27 cellular contexts compared by ENCODE assay signal in the genomic region with DNA sequence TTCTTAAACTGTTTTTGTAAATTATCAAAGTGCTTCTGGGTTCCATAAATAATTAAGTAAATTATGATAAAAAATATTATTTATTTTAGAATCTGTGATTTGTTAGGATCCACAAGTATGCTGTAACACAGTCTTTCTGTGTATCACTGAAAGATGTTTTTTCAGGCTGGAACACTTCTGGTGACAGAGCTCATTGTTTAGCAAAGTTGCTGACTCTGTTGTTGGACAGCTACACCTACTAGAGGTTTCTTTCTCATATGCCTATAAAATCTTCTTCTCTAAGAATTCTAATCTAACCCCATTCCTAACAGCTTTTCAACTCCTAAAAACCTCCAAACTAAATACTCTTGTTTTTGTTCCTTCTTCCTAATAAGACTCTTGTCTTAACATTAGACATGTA.
"Had no signal": no experiment of that assay in that cellular context is flagged by ENCODE, and none has a peak within 500 bp of the region (broad histone marks: within the 10 kb centered on the region; RNA-seq: fewer than 3 reads in every experiment).

No MANE protein-coding gene starts in this region.

- DNase-seq: effector memory CD8-positive, alpha-beta T cell; foreskin fibroblast; gastrocnemius medialis; heart left ventricle; kidney; mesenchymal stem cell; mucosa of descending colon; naive B cell; pancreas; sigmoid colon; stimulated activated CD4-positive, alpha-beta T cell treated with anti-CD3 and anti-CD28 coated beads, Interleukin-2, amount 100 ng/mL, for 24 hours; stimulated activated CD4-positive, alpha-beta T cell treated with anti-CD3 and anti-CD28 coated beads, Interleukin-4, amount 100 ng/mL, for 24 hours; stimulated activated naive CD8-positive, alpha-beta T cell treated with anti-CD3 and anti-CD28 coated beads, Interleukin-15, Interleukin-2, amounts not matched to agents 100 U/mL and 50 U/mL, for 24 hours; substantia nigra; testis; tibial artery had no signal

- H3K9me3 ChIP-seq: gastrocnemius medialis, heart left ventricle, mucosa of descending colon, neutrophil, pancreas, prostate gland, right atrium auricular region, sigmoid colon, testis, tibial artery had no signal

- H3K4me2 ChIP-seq: hepatocyte had no signal

- H2AFZ ChIP-seq: hepatocyte had no signal

- H3K79me2 ChIP-seq: hepatocyte had no signal

- H3K4me1 ChIP-seq: gastrocnemius medialis, heart left ventricle, pancreas, prostate gland, right atrium auricular region, sigmoid colon, testis, tibial artery had no signal

- H3K4me3 ChIP-seq: coronary artery, gastrocnemius medialis, heart left ventricle, hepatocyte, lung, mucosa of descending colon, pancreas, prostate gland, right atrium auricular region, sigmoid colon, testis, tibial artery had no signal

- H3K27ac ChIP-seq: coronary artery, epithelial cell of prostate, gastrocnemius medialis, heart left ventricle, hepatocyte, neutrophil, pancreas, prostate gland, right atrium auricular region, sigmoid colon, testis, tibial artery had no signal

- H3K36me3 ChIP-seq: gastrocnemius medialis, heart left ventricle, neutrophil, pancreas, prostate gland, right atrium auricular region, sigmoid colon, tibial artery had no signal

- ATAC-seq: effector memory CD8-positive, alpha-beta T cell; esophagus mucosa; gastrocnemius medialis; heart left ventricle; left lobe of liver; mucosa of descending colon; natural killer cell treated with Interleukin-12 subunit alpha and Interleukin-12 subunit beta and Interleukin-15 and Interleukin-18, amount 100 ng/mL, for 72 hours; pancreas; stimulated activated memory B cell treated with anti-CD40 and anti-IgM and Interleukin-4, amounts not matched to agents 10 μg/mL and 1 μg/mL and 100 μg/mL, for 72 hours; stimulated activated naive CD8-positive, alpha-beta T cell treated with anti-CD3 and anti-CD28 coated beads, Interleukin-15, Interleukin-2, amounts not matched to agents 100 U/mL and 50 U/mL, for 24 hours had no signal
